20 cellular contexts compared by ENCODE assay signal in genomic region chr3:56620371-56620770, GRCh38.
DNase-seq lines count a peak whose midpoint lies in the region; ATAC-seq and TF ChIP-seq lines count a peak whose summit lies in the region.
"Had no signal": no experiment of that assay in that cellular context is flagged by ENCODE, and none has a peak within 500 bp of the region (broad histone marks: within the 10 kb centered on the region; RNA-seq: fewer than 3 reads in every experiment).

No MANE protein-coding gene starts in this region.

- DNase-seq in activated CD4-positive, alpha-beta T cell treated with anti-CD3 and anti-CD28 coated beads, Interleukin-2, amount 10 ng/mL, durations not matched to agents 24 days and 14 days = no peak
- no peak for DNase-seq in activated CD4-positive, alpha-beta T cell treated with anti-CD3 and anti-CD28 coated beads for 48 hours
- DNase-seq in GM23248 (peak; percentile 9), adipocyte (ENCODE audit: low read depth) (peak; percentile 18), naive B cell (no peak), upper lobe of left lung (no peak), AML-193 (lab: John Stamatoyannopoulos, UW) (no peak)
- DNase-seq: 8988T; activated CD4-positive, alpha-beta T cell treated with anti-CD3 and anti-CD28 coated beads for 1 hour; Karpas-422; lower lobe of right lung; NCI-H1417 treated with DMSO at 0.1 percent for 48 hours; NCI-H2171 treated with DMSO at 0.1 percent for 48 hours; PC-3; psoas muscle; stimulated activated CD4-positive, alpha-beta T cell treated with anti-CD3 and anti-CD28 coated beads, Interleukin-12 subunit alpha, Interleukin-12 subunit beta, amount 100 ng/mL, for 4 hours had no signal

- peaks cover 67% of the 10 kb centered on the region for H3K36me3 ChIP-seq in GM23248 (ENCODE audit: low read depth)
- peaks cover 96% of the 10 kb centered on the region for H3K36me3 ChIP-seq in adipocyte (ENCODE audit: control insufficient read depth, insufficient read depth, low read length, severe bottlenecking)
- H3K36me3 ChIP-seq in upper lobe of left lung = peaks cover 28 to 97% (median 41%) of the 10 kb centered on the region in 4 donors

- H2AFZ ChIP-seq in GM23248 = no peak overlapping the region

- H3K9me2 ChIP-seq in GM23248 (ENCODE audit: insufficient read depth) = no peaks in the 10 kb centered on the region

- no peak for TF ChIP-seq EP300 in upper lobe of left lung (IDR thresholded peaks at IDR 0.05)

- ATAC-seq in naive B cell (ENCODE audit: low read depth in 2 of 2) = no peak
- ATAC-seq in upper lobe of left lung (ENCODE audit: low FRiP score in 2 of 2) = no peak
- no peak for ATAC-seq in HG02678 (IDR thresholded peaks at IDR 0.05; ENCODE audit: unreplicated experiment)
- ATAC-seq: lower lobe of right lung; PC-3; psoas muscle; stimulated activated memory B cell treated with anti-CD40 and anti-IgM and Interleukin-4, amounts not matched to agents 10 μg/mL and 1 μg/mL and 100 μg/mL, for 72 hours had no signal

- H3K36me3 Mint-ChIP-seq in activated CD4-positive, alpha-beta T cell treated with anti-CD3 and anti-CD28 coated beads, Interleukin-2, amount 10 ng/mL, durations not matched to agents 24 days and 14 days (ENCODE audit: low read depth) = peaks cover 74% of the 10 kb centered on the region
- peaks cover 17 to 21% of the 10 kb centered on the region in 2 donors for H3K36me3 Mint-ChIP-seq in naive B cell

- no peaks in the 10 kb centered on the region for H3K9me3 Mint-ChIP-seq in activated CD4-positive, alpha-beta T cell treated with anti-CD3 and anti-CD28 coated beads, Interleukin-2, amount 10 ng/mL, durations not matched to agents 24 days and 14 days
- no peaks in the 10 kb centered on the region for H3K9me3 Mint-ChIP-seq in naive B cell
- H3K9me3 Mint-ChIP-seq: stimulated activated memory B cell treated with anti-CD40 and anti-IgM and Interleukin-4, amounts not matched to agents 10 μg/mL and 1 μg/mL and 100 μg/mL, for 72 hours had no signal

- H3K27me3 ChIP-seq in GM23248 (replicated peaks; ENCODE audit: insufficient read depth) = no peaks in the 10 kb centered on the region
- H3K27me3 ChIP-seq in adipocyte (replicated peaks; ENCODE audit: control insufficient read depth, insufficient read depth, low read length) = no peaks in the 10 kb centered on the region
- H3K27me3 ChIP-seq in upper lobe of left lung = no peaks in the 10 kb centered on the region
- H3K27me3 ChIP-seq: SJSA1 had no signal

- in situ Hi-C loops in GM23248 (cut with MboI) = no loop called here

- no peak overlapping the region for H3K4me2 ChIP-seq in GM23248 (ENCODE audit: unreplicated experiment)

- intact Hi-C loops in activated CD4-positive, alpha-beta T cell treated with anti-CD3 and anti-CD28 coated beads, Interleukin-2, amount 10 ng/mL, durations not matched to agents 24 days and 14 days (cut with micrococcal nuclease) = no loop called here

- TF ChIP-seq POLR2A in upper lobe of left lung (IDR thresholded peaks at IDR 0.05) = no peak

- no peak overlapping the region for H3K9ac ChIP-seq in GM23248
- H3K9ac ChIP-seq in adipocyte (ENCODE audit: low read length) = no peak overlapping the region

- 79 to 88% methylated on average over 2 of the region's 2 CpGs for WGBS in GM23248 (ENCODE audit: low coverage in 1 of 2, low lambda C conversion rate in 2 of 2, missing lambda C conversion rate in 2 of 2), 2 experiments
- WGBS in upper lobe of left lung, 2 donors = 70 to 82% methylated on average over 2 of the region's 2 CpGs

- no peak overlapping the region for H3K4me3 Mint-ChIP-seq in activated CD4-positive, alpha-beta T cell treated with anti-CD3 and anti-CD28 coated beads, Interleukin-2, amount 10 ng/mL, durations not matched to agents 24 days and 14 days
- no peak overlapping the region for H3K4me3 Mint-ChIP-seq in naive B cell
- H3K4me3 Mint-ChIP-seq: stimulated activated memory B cell treated with anti-CD40 and anti-IgM and Interleukin-4, amounts not matched to agents 10 μg/mL and 1 μg/mL and 100 μg/mL, for 72 hours had no signal

- peaks cover 10% of the 10 kb centered on the region for H3K4me1 Mint-ChIP-seq in activated CD4-positive, alpha-beta T cell treated with anti-CD3 and anti-CD28 coated beads, Interleukin-2, amount 10 ng/mL, durations not matched to agents 24 days and 14 days
- H3K4me1 Mint-ChIP-seq in naive B cell = no peaks in the 10 kb centered on the region

- H3K79me2 ChIP-seq in GM23248 (ENCODE audit: insufficient read depth) = no peaks in the 10 kb centered on the region

- no peaks in the 10 kb centered on the region for H3K27me3 Mint-ChIP-seq in activated CD4-positive, alpha-beta T cell treated with anti-CD3 and anti-CD28 coated beads, Interleukin-2, amount 10 ng/mL, durations not matched to agents 24 days and 14 days
- no peaks in the 10 kb centered on the region for H3K27me3 Mint-ChIP-seq in naive B cell
- H3K27me3 Mint-ChIP-seq: stimulated activated memory B cell treated with anti-CD40 and anti-IgM and Interleukin-4, amounts not matched to agents 10 μg/mL and 1 μg/mL and 100 μg/mL, for 72 hours had no signal

- peaks cover 11% of the 10 kb centered on the region for H3K4me1 ChIP-seq in GM23248 (ENCODE audit: insufficient read depth)
- peaks cover 12% of the 10 kb centered on the region for H3K4me1 ChIP-seq in adipocyte (ENCODE audit: control insufficient read depth, insufficient read depth, low read length)
- peaks cover 0 to 5% (median 2%) of the 10 kb centered on the region in 4 donors for H3K4me1 ChIP-seq in upper lobe of left lung
- H3K4me1 ChIP-seq: lower lobe of right lung, psoas muscle, SJSA1 had no signal

- no peak overlapping the region for H3K4me3 ChIP-seq in GM23248
- no peak overlapping the region for H3K4me3 ChIP-seq in adipocyte (ENCODE audit: low read length)
- no peak overlapping the region for H3K4me3 ChIP-seq in upper lobe of left lung
- H3K4me3 ChIP-seq: coronary artery, lower lobe of right lung, psoas muscle, SJSA1 had no signal

- H3K27ac Mint-ChIP-seq in activated CD4-positive, alpha-beta T cell treated with anti-CD3 and anti-CD28 coated beads, Interleukin-2, amount 10 ng/mL, durations not matched to agents 24 days and 14 days = peak overlapping the region; percentile 65
- H3K27ac Mint-ChIP-seq in naive B cell = peak overlapping the region in 5 of 6 donors; percentile 15 to 58 (median 43)
- H3K27ac Mint-ChIP-seq: stimulated activated memory B cell treated with anti-CD40 and anti-IgM and Interleukin-4, amounts not matched to agents 10 μg/mL and 1 μg/mL and 100 μg/mL, for 72 hours had no signal

- peaks cover 41% of the 10 kb centered on the region for H3F3A ChIP-seq in GM23248 (ENCODE audit: insufficient read depth)

- H3K27ac ChIP-seq in GM23248 = no peak overlapping the region
- H3K27ac ChIP-seq in upper lobe of left lung = no peak overlapping the region
- H3K27ac ChIP-seq: coronary artery, lower lobe of right lung, psoas muscle, SJSA1 had no signal

- no peaks in the 10 kb centered on the region for H4K20me1 ChIP-seq in GM23248 (ENCODE audit: insufficient read depth)

- H3K9me3 ChIP-seq in GM23248 (ENCODE audit: low read depth) (no peaks in the 10 kb centered on the region), adipocyte (ENCODE audit: control insufficient read depth, low read length) (no peaks in the 10 kb centered on the region), upper lobe of left lung (no peaks in the 10 kb centered on the region)
- H3K9me3 ChIP-seq: lower lobe of right lung, psoas muscle, SJSA1 had no signal

- no peak for TF ChIP-seq CTCF in upper lobe of left lung (IDR thresholded peaks at IDR 0.05)

Comparison
In these comparisons a context has a peak if more than half of its experiments do, and no peak if none do; other contexts are left out.
1. DNase-seq: peak in GM23248 (single experiment) and adipocyte (single experiment); none in activated CD4-positive, alpha-beta T cell treated with anti-CD3 and anti-CD28 coated beads, Interleukin-2, amount 10 ng/mL, durations not matched to agents 24 days and 14 days (single experiment), activated CD4-positive, alpha-beta T cell treated with anti-CD3 and anti-CD28 coated beads for 48 hours (single experiment), naive B cell (single experiment), upper lobe of left lung (0 of 2) and AML-193 (0 of 2).